ENCODE assay signal across 1 cellular context in the genomic region with DNA sequence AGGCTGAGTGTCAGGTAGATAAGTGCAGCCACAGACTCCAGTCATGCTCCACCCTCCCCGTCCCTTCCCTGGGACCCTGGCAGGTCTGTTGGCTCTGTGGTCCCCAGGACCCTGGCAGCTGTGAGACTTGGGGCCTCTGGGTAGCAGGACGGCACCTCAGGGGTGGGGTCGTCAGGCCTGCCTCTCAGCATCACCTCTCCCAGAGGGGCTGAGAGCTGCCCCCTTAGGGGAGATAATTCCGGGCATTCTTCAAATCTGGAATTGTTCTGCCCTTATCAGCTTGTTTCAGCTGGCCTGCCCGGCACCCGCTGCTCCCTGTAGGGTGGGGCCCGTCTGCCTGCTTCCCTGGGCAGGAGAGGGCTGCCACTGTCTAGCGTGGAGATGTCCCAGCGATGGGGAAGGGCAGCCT.
TF ChIP-seq lines count a peak whose summit lies in the region.

No MANE protein-coding gene starts in this region.

TF ChIP-seq in K562, 482 proteins besides CTCF, POLR2A, EP300 and RAD21 (continued from another document):
- TF ChIP-seq PRMT5 (CRISPR knock-in tag; IDR thresholded peaks at IDR 0.05) = no peak
- TF ChIP-seq CHD7 (IDR thresholded peaks at IDR 0.05; ENCODE audit: low read depth, low read length) = no peak
- peak; percentile 23; the same call in 1 of the 2 replicates for TF ChIP-seq TFAP4 (CRISPR knock-in tag; IDR thresholded peaks at IDR 0.05; ENCODE audit: borderline replicate concordance)
- TF ChIP-seq VEZF1 (CRISPR knock-in tag; IDR thresholded peaks at IDR 0.05) = 0 out of 2 replicates have a peak, but pooled peaks have one; percentile 16
- no peak for TF ChIP-seq ZNF766 (CRISPR knock-in tag; conservative IDR thresholded peaks at IDR 0.05)
- no peak for TF ChIP-seq SOX6 (IDR thresholded peaks at IDR 0.05)
- TF ChIP-seq RFX1 (IDR thresholded peaks at IDR 0.05) = no peak
- no peak for TF ChIP-seq ARID2 (IDR thresholded peaks at IDR 0.05)
- TF ChIP-seq SNIP1 (IDR thresholded peaks at IDR 0.05; ENCODE audit: low read depth) = no peak
- no peak for TF ChIP-seq ZNF311 (CRISPR knock-in tag; IDR thresholded peaks at IDR 0.05)
